8 cellular contexts compared by ENCODE assay signal in the genomic region with DNA sequence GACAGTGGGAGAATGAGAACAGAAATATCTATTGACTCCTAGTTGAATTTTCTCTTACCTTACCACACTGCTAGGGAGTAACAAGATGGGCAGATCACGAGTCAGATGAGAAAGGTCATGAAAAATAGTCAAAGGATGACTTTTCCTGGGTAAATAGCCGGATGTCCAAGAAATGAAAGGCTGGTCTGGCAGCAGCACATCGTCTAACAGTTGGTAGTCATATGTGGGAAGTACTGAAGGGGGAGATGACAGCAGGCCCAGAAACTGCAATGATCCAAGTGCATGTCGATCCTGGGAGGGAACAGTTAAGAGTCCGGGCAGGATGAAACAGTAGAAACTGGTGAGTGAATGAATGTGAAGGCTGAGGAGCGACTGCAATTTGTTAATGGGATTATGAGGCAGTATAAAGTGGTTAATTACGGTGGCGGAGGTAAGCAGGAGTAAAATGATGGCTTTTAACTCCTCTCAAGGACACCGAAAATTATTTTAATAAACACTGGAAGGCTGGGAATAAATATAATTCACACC. TPM values are rescaled to one million over a fixed set of nuclear protein-coding genes. Genes with fewer than 3 reads are reported as not detected.
DNase-seq lines count a peak whose midpoint lies in the region; ATAC-seq, FAIRE-seq and TF ChIP-seq lines count a peak whose summit lies in the region.

No MANE protein-coding gene starts in this region.

- CTCF ChIA-PET in CD8-positive, alpha-beta memory T cell (lab: Charles Lee), result interaction anchor here (1.2 kb wide), 1 partner anchor 40 kb away, joined by 6 read pairs; the partner anchor contains the start of gene RAD52

- DNase-seq in CD8-positive, alpha-beta memory T cell, result peak in 1 of 5 donors; percentile 10
- DNase-seq in HTR-8/SVneo (ENCODE audit: insufficient read length, low spot score) (peak; percentile 72), RPMI8226 (peak; percentile 4), dermis blood vessel endothelial cell (peak; percentile 73), lower lobe of right lung (no peak), tibial artery (peak in 1 of 2 donors; percentile 36)

- ATAC-seq in lower lobe of right lung, result no peak
- ATAC-seq in GM21423 (IDR thresholded peaks at IDR 0.05; ENCODE audit: unreplicated experiment), result no peak
- no peak for ATAC-seq in GM21529 (IDR thresholded peaks at IDR 0.05; ENCODE audit: unreplicated experiment)

- no peaks in the 10 kb centered on the region for H3K9me3 Mint-ChIP-seq in CD8-positive, alpha-beta memory T cell

- H3K4me1 ChIP-seq in CD8-positive, alpha-beta memory T cell (ENCODE audit: insufficient read depth, low read length), result peaks cover 33% of the 10 kb centered on the region
- H3K4me1 ChIP-seq in lower lobe of right lung, result peaks cover 43% of the 10 kb centered on the region
- peaks cover 0 to 39% (median 25%) of the 10 kb centered on the region in 4 donors for H3K4me1 ChIP-seq in tibial artery

- TF ChIP-seq CTCF in lower lobe of right lung (IDR thresholded peaks at IDR 0.05), result no peak
- peak in 1 of 2 experiments; percentile 8 for TF ChIP-seq CTCF in tibial artery (IDR thresholded peaks at IDR 0.05)

- peaks cover 30 to 42% (median 37%) of the 10 kb centered on the region in 3 donors for H3K4me1 Mint-ChIP-seq in CD8-positive, alpha-beta memory T cell

- H3K36me3 ChIP-seq in CD8-positive, alpha-beta memory T cell (ENCODE audit: insufficient read depth, low read length), result no peaks in the 10 kb centered on the region
- H3K36me3 ChIP-seq in lower lobe of right lung (no peaks in the 10 kb centered on the region), tibial artery (no peaks in the 10 kb centered on the region)

- H3K27ac Mint-ChIP-seq in CD8-positive, alpha-beta memory T cell, result peak overlapping the region; percentile 52 to 97 (median 87)

- intact Hi-C loops in lower lobe of right lung (cut with DNase I), result no loop called here
- intact Hi-C loops in tibial artery (cut with DNase I; ENCODE audit: low total_unique reads), result loop anchor here (10.0 kb wide), 2 partner anchors 105 to 605 kb away; partner anchors contain the start of gene FBXL14

- H3K27me3 Mint-ChIP-seq in CD8-positive, alpha-beta memory T cell, result peaks cover 0 to 6% of the 10 kb centered on the region in 2 donors

- no peaks in the 10 kb centered on the region for H3K9me3 ChIP-seq in CD8-positive, alpha-beta memory T cell (ENCODE audit: low read length)
- H3K9me3 ChIP-seq in lower lobe of right lung (no peaks in the 10 kb centered on the region), tibial artery (no peaks in the 10 kb centered on the region)

- POLR2A ChIA-PET in CD8-positive, alpha-beta memory T cell (lab: Charles Lee), result interaction anchor here (0.7 to 2.0 kb wide), 2 partner anchors 41 to 671 kb away, joined by 3 to 10 read pairs; partner anchors contain the start of gene RAD52

- H3K36me3 Mint-ChIP-seq in CD8-positive, alpha-beta memory T cell, result peaks cover 0 to 6% (median 0%) of the 10 kb centered on the region in 3 donors

- no peaks in the 10 kb centered on the region for H3K27me3 ChIP-seq in CD8-positive, alpha-beta memory T cell (ENCODE audit: insufficient read depth, low read length, poor library complexity, severe bottlenecking)
- no peaks in the 10 kb centered on the region for H3K27me3 ChIP-seq in lower lobe of right lung (ENCODE audit: low read depth)
- H3K27me3 ChIP-seq in tibial artery, result no peaks in the 10 kb centered on the region

- FAIRE-seq in HTR-8/SVneo (lab: Jason Lieb, UNC), result no peak

- H3K4me3 ChIP-seq in CD8-positive, alpha-beta memory T cell (ENCODE audit: low read length), result peak overlapping the region; percentile 95
- H3K4me3 ChIP-seq in lower lobe of right lung (peak overlapping the region; percentile 84), tibial artery (peak overlapping the region; percentile 98)

- peak overlapping the region; percentile 77 to 96 (median 89) for H3K4me3 Mint-ChIP-seq in CD8-positive, alpha-beta memory T cell

- H3K27ac ChIP-seq in CD8-positive, alpha-beta memory T cell (ENCODE audit: low read depth, low read length), result peak overlapping the region; percentile 85
- H3K27ac ChIP-seq in lower lobe of right lung, result peak overlapping the region; percentile 98
- peak overlapping the region; percentile 98 to 99 for H3K27ac ChIP-seq in tibial artery

RNA-seq across cellular contexts. Expression of gene ERC1, which starts 1.2 kb away (rescaled TPM):
- 10 to 100 TPM; 22.6 to 24.2 TPM for total RNA-seq in CD8-positive, alpha-beta memory T cell
- polyA plus RNA-seq in CD8-positive, alpha-beta memory T cell, result 11.0 TPM
- total RNA-seq in dermis blood vessel endothelial cell, result 47.1 and 51.5 TPM in 2 replicates
- total RNA-seq in lower lobe of right lung, result 66.3 TPM

RNA-seq across cellular contexts. Expression of gene RAD52, which starts 40.3 kb away (rescaled TPM):
- 10 to 100 TPM; 13.2 to 13.8 TPM for total RNA-seq in CD8-positive, alpha-beta memory T cell
- polyA plus RNA-seq in CD8-positive, alpha-beta memory T cell, result 4.1 TPM
- total RNA-seq in dermis blood vessel endothelial cell (14.6 and 18.0 TPM in 2 replicates), lower lobe of right lung (12.2 TPM)
